ENCODE assay signal across 16 cellular contexts in genomic region chr14:23354990-23355389, GRCh38. TPM values are rescaled to one million over a fixed set of nuclear protein-coding genes. Genes with fewer than 3 reads are reported as not detected.
DNase-seq lines count a peak whose midpoint lies in the region; ATAC-seq and TF ChIP-seq lines count a peak whose summit lies in the region.
"Had no signal": no experiment of that assay in that cellular context is flagged by ENCODE, and none has a peak within 500 bp of the region (broad histone marks: within the 10 kb centered on the region; RNA-seq: fewer than 3 reads in every experiment).

No MANE protein-coding gene starts in this region.

- H3K4me2 ChIP-seq in smooth muscle cell: no peak overlapping the region
- H3K4me2 ChIP-seq: BLaER1 had no signal

- no peak for TF ChIP-seq CTCF in nephron (IDR thresholded peaks at IDR 0.05; ENCODE audit: unreplicated experiment in 3 of 3)
- no peak for TF ChIP-seq CTCF in smooth muscle cell (IDR thresholded peaks at IDR 0.05; ENCODE audit: borderline replicate concordance, insufficient read depth, poor library complexity, severe bottlenecking)

- peak overlapping the region in 1 of 3 experiments; percentile 0 for H3K27ac Mint-ChIP-seq in nephron
- H3K27ac Mint-ChIP-seq: IgD-negative memory B cell had no signal

- no peaks in the 10 kb centered on the region for H3K9me3 Mint-ChIP-seq in nephron
- H3K9me3 Mint-ChIP-seq: IgD-negative memory B cell had no signal

- peaks cover 4% of the 10 kb centered on the region for H3K4me1 ChIP-seq in smooth muscle cell (ENCODE audit: low read depth)
- H3K4me1 ChIP-seq: BLaER1 had no signal

- peaks cover 1% of the 10 kb centered on the region; the same call in 1 of the 2 replicates for H3K36me3 ChIP-seq in H7 (replicated peaks; ENCODE audit: control insufficient read depth, insufficient read depth, low read length)
- H3K36me3 ChIP-seq in smooth muscle cell (ENCODE audit: low read depth): no peaks in the 10 kb centered on the region
- H3K36me3 ChIP-seq: BLaER1 had no signal

- H3K36me3 Mint-ChIP-seq in nephron (ENCODE audit: low read depth): peaks cover 24% of the 10 kb centered on the region
- H3K36me3 Mint-ChIP-seq: IgD-negative memory B cell had no signal

- H3K27ac ChIP-seq in smooth muscle cell (ENCODE audit: low read depth): peak overlapping the region; percentile 12
- H3K27ac ChIP-seq: BLaER1 had no signal

- H3K9me3 ChIP-seq in smooth muscle cell (replicated peaks; ENCODE audit: low read depth): no peaks in the 10 kb centered on the region
- H3K9me3 ChIP-seq: Caco-2 had no signal

- WGBS in smooth muscle cell (ENCODE audit: low lambda C conversion rate): 84% methylated on average over 6 of the region's 6 CpGs

- H3K27me3 ChIP-seq in H7 (ENCODE audit: control insufficient read depth, insufficient read depth, low read length) (peaks cover 16% of the 10 kb centered on the region), smooth muscle cell (ENCODE audit: low read depth) (no peaks in the 10 kb centered on the region)
- H3K27me3 ChIP-seq: BLaER1 had no signal

- H3K4me3 ChIP-seq in H7 (ENCODE audit: insufficient read depth, low read depth, low read length): no peak overlapping the region
- H3K4me3 ChIP-seq in smooth muscle cell: no peak overlapping the region
- H3K4me3 ChIP-seq: BLaER1 had no signal

- peaks cover 42% of the 10 kb centered on the region for H3F3A ChIP-seq in smooth muscle cell (ENCODE audit: low read depth)

- no peak for ATAC-seq in GM18858 (IDR thresholded peaks at IDR 0.05; ENCODE audit: unreplicated experiment)

- H3K27me3 Mint-ChIP-seq in nephron (ENCODE audit: low read depth): peaks cover 8% of the 10 kb centered on the region

- no peak overlapping the region for H2AFZ ChIP-seq in smooth muscle cell (ENCODE audit: low read depth)

- H3K4me3 Mint-ChIP-seq in nephron: peak overlapping the region; percentile 7 to 87 (median 29)

- peaks cover 37% of the 10 kb centered on the region for H3K4me1 Mint-ChIP-seq in nephron

- H3K79me2 ChIP-seq in smooth muscle cell (ENCODE audit: low read depth): no peaks in the 10 kb centered on the region

- H4K20me1 ChIP-seq in smooth muscle cell (ENCODE audit: low read depth): peaks cover 11% of the 10 kb centered on the region
- H4K20me1 ChIP-seq: BLaER1 had no signal

- H3K9ac ChIP-seq in smooth muscle cell (ENCODE audit: low read depth): no peak overlapping the region
- H3K9ac ChIP-seq: BLaER1 had no signal

- DNase-seq in H7: peak; percentile 3
- peak; percentile 23 for DNase-seq in ecto neural progenitor cell (ENCODE audit: low spot score)
- DNase-seq in smooth muscle cell (lab: John Stamatoyannopoulos, UW; ENCODE audit: unreplicated experiment): no peak
- no peak for DNase-seq in GM19238 (ENCODE audit: insufficient read length, low spot score)
- DNase-seq in kidney tubule cell (ENCODE audit: low spot score): no peak
- DNase-seq: 8988T; AML-193; Caco-2; CD8-positive, alpha-beta memory T cell; DND-41; GDM1 had no signal

RNA-seq across cellular contexts. Expression of gene SLC22A17, which starts 2.3 kb away (rescaled TPM):
- total RNA-seq in H7 (2014; rRNA removed; shearing (Covaris generic)): 32.9 and 37.2 TPM in 2 replicates
- total RNA-seq in smooth muscle cell: 70.3 and 81.0 TPM in 2 replicates
- polyA plus RNA-seq in smooth muscle cell: 127 and 134 TPM in 2 replicates

RNA-seq across cellular contexts. Expression of gene EFS, which starts 10.0 kb away (rescaled TPM):
- 23.1 and 24.0 TPM in 2 replicates for total RNA-seq in H7 (2014; rRNA removed; shearing (Covaris generic))
- 16.2 and 23.9 TPM in 2 replicates for total RNA-seq in smooth muscle cell
- polyA plus RNA-seq in smooth muscle cell: 41.3 and 43.9 TPM in 2 replicates
- total RNA-seq: CD8-positive, alpha-beta memory T cell; HT1080 had no signal
- polyA plus RNA-seq: CD8-positive, alpha-beta memory T cell; IgD-negative memory B cell had no signal

RNA-seq across cellular contexts. Expression of gene IL25, which starts 17.6 kb away (rescaled TPM):
- total RNA-seq in H7 (2014; rRNA removed; shearing (Covaris generic)): 0.31 TPM in 1 of 2 replicates, not detected in the other
- not detected in 2 replicates for total RNA-seq in smooth muscle cell
- polyA plus RNA-seq in smooth muscle cell: not detected in 2 replicates
- total RNA-seq: Caco-2; CD8-positive, alpha-beta memory T cell; HT1080 had no signal
- polyA plus RNA-seq: CD8-positive, alpha-beta memory T cell; IgD-negative memory B cell had no signal

RNA-seq across cellular contexts. Expression of gene CMTM5, which starts 21.9 kb away (rescaled TPM):
- 0.14 TPM in 1 of 2 replicates, not detected in the other for total RNA-seq in H7 (2014; rRNA removed; shearing (Covaris generic))
- total RNA-seq in smooth muscle cell: not detected in 2 replicates
- polyA plus RNA-seq in smooth muscle cell: 0.59 TPM in 1 of 2 replicates, not detected in the other
- total RNA-seq: Caco-2; CD8-positive, alpha-beta memory T cell had no signal
- polyA plus RNA-seq: CD8-positive, alpha-beta memory T cell had no signal

RNA-seq across cellular contexts. Expression of gene PABPN1, which starts 33.7 kb away (rescaled TPM):
- total RNA-seq in H7 (2014; rRNA removed; shearing (Covaris generic)): 143 and 174 TPM in 2 replicates
- total RNA-seq in smooth muscle cell: 48.3 and 52.3 TPM in 2 replicates
- 139 and 156 TPM in 2 replicates for polyA plus RNA-seq in smooth muscle cell

Comparison
In these comparisons a context has a peak if more than half of its experiments do, and no peak if none do; other contexts are left out.
1. DNase-seq: peak in H7 (single experiment) and ecto neural progenitor cell (single experiment); none in smooth muscle cell (single experiment), GM19238 (single experiment) and kidney tubule cell (single experiment).